ENCODE assay signal across 1 cellular context in genomic region chr1:15272009-15272781, GRCh38.
TF ChIP-seq lines count a peak whose summit lies in the region.

No MANE protein-coding gene starts in this region.

TF ChIP-seq in HepG2, 621 proteins besides CTCF, POLR2A, EP300 and RAD21 (continued from another document):
- TF ChIP-seq ZNF629 (CRISPR knock-in tag; conservative IDR thresholded peaks at IDR 0.05), result no peak
- TF ChIP-seq, protein P1, sequence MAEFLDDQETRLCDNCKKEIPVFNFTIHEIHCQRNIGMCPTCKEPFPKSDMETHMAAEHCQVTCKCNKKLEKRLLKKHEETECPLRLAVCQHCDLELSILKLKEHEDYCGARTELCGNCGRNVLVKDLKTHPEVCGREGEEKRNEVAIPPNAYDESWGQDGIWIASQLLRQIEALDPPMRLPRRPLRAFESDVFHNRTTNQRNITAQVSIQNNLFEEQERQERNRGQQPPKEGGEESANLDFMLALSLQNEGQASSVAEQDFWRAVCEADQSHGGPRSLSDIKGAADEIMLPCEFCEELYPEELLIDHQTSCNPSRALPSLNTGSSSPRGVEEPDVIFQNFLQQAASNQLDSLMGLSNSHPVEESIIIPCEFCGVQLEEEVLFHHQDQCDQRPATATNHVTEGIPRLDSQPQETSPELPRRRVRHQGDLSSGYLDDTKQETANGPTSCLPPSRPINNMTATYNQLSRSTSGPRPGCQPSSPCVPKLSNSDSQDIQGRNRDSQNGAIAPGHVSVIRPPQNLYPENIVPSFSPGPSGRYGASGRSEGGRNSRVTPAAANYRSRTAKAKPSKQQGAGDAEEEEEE (CRISPR knock-in tag; IDR thresholded peaks at IDR 0.05; ENCODE audit: borderline replicate concordance), result no peak
- no peak for TF ChIP-seq ZNF816 (CRISPR knock-in tag; IDR thresholded peaks at IDR 0.05; ENCODE audit: borderline replicate concordance)
- TF ChIP-seq, protein P2, sequence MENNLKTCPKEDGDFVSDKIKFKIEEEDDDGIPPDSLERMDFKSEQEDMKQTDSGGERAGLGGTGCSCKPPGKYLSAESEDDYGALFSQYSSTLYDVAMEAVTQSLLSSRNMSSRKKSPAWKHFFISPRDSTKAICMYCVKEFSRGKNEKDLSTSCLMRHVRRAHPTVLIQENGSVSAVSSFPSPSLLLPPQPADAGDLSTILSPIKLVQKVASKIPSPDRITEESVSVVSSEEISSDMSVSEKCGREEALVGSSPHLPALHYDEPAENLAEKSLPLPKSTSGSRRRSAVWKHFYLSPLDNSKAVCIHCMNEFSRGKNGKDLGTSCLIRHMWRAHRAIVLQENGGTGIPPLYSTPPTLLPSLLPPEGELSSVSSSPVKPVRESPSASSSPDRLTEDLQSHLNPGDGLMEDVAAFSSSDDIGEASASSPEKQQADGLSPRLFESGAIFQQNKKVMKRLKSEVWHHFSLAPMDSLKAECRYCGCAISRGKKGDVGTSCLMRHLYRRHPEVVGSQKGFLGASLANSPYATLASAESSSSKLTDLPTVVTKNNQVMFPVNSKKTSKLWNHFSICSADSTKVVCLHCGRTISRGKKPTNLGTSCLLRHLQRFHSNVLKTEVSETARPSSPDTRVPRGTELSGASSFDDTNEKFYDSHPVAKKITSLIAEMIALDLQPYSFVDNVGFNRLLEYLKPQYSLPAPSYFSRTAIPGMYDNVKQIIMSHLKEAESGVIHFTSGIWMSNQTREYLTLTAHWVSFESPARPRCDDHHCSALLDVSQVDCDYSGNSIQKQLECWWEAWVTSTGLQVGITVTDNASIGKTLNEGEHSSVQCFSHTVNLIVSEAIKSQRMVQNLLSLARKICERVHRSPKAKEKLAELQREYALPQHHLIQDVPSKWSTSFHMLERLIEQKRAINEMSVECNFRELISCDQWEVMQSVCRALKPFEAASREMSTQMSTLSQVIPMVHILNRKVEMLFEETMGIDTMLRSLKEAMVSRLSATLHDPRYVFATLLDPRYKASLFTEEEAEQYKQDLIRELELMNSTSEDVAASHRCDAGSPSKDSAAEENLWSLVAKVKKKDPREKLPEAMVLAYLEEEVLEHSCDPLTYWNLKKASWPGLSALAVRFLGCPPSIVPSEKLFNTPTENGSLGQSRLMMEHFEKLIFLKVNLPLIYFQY (CRISPR knock-in tag; IDR thresholded peaks at IDR 0.05; ENCODE audit: borderline replicate concordance), result peak; percentile 37; the same call in 1 of the 2 replicates
- TF ChIP-seq, protein P3, sequence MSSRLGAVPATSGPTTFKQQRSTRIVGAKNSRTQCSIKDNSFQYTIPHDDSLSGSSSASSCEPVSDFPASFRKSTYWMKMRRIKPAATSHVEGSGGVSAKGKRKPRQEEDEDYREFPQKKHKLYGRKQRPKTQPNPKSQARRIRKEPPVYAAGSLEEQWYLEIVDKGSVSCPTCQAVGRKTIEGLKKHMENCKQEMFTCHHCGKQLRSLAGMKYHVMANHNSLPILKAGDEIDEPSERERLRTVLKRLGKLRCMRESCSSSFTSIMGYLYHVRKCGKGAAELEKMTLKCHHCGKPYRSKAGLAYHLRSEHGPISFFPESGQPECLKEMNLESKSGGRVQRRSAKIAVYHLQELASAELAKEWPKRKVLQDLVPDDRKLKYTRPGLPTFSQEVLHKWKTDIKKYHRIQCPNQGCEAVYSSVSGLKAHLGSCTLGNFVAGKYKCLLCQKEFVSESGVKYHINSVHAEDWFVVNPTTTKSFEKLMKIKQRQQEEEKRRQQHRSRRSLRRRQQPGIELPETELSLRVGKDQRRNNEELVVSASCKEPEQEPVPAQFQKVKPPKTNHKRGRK (CRISPR knock-in tag; IDR thresholded peaks at IDR 0.05), result no peak
- TF ChIP-seq, protein P4, sequence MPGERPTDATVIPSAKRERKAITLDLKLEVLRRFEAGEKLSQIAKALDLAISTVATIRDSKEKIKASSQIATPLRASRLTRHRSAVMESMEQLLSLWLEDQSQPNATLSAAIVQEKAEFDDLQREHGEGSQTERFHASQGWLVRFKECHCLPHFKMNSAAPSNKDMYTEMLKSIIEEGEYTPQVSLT (CRISPR knock-in tag; IDR thresholded peaks at IDR 0.05; ENCODE audit: borderline replicate concordance, low read depth), result no peak
- TF ChIP-seq, protein P5, sequence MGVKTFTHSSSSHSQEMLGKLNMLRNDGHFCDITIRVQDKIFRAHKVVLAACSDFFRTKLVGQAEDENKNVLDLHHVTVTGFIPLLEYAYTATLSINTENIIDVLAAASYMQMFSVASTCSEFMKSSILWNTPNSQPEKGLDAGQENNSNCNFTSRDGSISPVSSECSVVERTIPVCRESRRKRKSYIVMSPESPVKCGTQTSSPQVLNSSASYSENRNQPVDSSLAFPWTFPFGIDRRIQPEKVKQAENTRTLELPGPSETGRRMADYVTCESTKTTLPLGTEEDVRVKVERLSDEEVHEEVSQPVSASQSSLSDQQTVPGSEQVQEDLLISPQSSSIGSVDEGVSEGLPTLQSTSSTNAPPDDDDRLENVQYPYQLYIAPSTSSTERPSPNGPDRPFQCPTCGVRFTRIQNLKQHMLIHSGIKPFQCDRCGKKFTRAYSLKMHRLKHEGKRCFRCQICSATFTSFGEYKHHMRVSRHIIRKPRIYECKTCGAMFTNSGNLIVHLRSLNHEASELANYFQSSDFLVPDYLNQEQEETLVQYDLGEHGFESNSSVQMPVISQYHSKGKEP (CRISPR knock-in tag; IDR thresholded peaks at IDR 0.05), result no peak
- no peak for TF ChIP-seq PHF8 (CRISPR knock-in tag; IDR thresholded peaks at IDR 0.05)
TF ChIP-seq in HepG2: peak in this region for 152.
